1 cellular context compared by ENCODE assay signal in genomic region chr2:46810195-46810594, GRCh38.
TF ChIP-seq lines count a peak whose summit lies in the region.

No MANE protein-coding gene starts in this region.

TF ChIP-seq in SK-N-SH treated with all-trans-retinoic acid at 6 μM for 48 hours, 23 proteins besides CTCF, POLR2A, EP300 and RAD21 (continued from another document):
- TF ChIP-seq, protein P1, sequence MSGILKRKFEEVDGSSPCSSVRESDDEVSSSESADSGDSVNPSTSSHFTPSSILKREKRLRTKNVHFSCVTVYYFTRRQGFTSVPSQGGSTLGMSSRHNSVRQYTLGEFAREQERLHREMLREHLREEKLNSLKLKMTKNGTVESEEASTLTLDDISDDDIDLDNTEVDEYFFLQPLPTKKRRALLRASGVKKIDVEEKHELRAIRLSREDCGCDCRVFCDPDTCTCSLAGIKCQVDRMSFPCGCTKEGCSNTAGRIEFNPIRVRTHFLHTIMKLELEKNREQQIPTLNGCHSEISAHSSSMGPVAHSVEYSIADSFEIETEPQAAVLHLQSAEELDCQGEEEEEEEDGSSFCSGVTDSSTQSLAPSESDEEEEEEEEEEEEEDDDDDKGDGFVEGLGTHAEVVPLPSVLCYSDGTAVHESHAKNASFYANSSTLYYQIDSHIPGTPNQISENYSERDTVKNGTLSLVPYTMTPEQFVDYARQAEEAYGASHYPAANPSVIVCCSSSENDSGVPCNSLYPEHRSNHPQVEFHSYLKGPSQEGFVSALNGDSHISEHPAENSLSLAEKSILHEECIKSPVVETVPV (CRISPR knock-in tag; IDR thresholded peaks at IDR 0.05) = no peak
- no peak for TF ChIP-seq ZFP3 (CRISPR knock-in tag; IDR thresholded peaks at IDR 0.05)
- TF ChIP-seq PPARA (CRISPR knock-in tag; IDR thresholded peaks at IDR 0.05; ENCODE audit: borderline replicate concordance) = no peak
- no peak for TF ChIP-seq ZC3H10 (CRISPR knock-in tag; IDR thresholded peaks at IDR 0.05)
- TF ChIP-seq, protein P2, sequence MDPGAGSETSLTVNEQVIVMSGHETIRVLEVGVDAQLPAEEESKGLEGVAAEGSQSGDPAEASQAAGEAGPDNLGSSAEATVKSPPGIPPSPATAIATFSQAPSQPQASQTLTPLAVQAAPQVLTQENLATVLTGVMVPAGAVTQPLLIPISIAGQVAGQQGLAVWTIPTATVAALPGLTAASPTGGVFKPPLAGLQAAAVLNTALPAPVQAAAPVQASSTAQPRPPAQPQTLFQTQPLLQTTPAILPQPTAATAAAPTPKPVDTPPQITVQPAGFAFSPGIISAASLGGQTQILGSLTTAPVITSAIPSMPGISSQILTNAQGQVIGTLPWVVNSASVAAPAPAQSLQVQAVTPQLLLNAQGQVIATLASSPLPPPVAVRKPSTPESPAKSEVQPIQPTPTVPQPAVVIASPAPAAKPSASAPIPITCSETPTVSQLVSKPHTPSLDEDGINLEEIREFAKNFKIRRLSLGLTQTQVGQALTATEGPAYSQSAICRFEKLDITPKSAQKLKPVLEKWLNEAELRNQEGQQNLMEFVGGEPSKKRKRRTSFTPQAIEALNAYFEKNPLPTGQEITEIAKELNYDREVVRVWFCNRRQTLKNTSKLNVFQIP (CRISPR knock-in tag; IDR thresholded peaks at IDR 0.05; ENCODE audit: borderline replicate concordance, low read depth) = no peak
- no peak for TF ChIP-seq BACH2 (CRISPR knock-in tag; IDR thresholded peaks at IDR 0.05; ENCODE audit: borderline replicate concordance)
- no peak for TF ChIP-seq ZNF70 (CRISPR knock-in tag; IDR thresholded peaks at IDR 0.05)
- no peak for TF ChIP-seq GLIS3 (CRISPR knock-in tag; IDR thresholded peaks at IDR 0.05)
- TF ChIP-seq ARNTL (CRISPR knock-in tag; IDR thresholded peaks at IDR 0.05; ENCODE audit: borderline replicate concordance, low read depth) = no peak
- TF ChIP-seq ZFP30 (CRISPR knock-in tag; IDR thresholded peaks at IDR 0.05) = no peak
- TF ChIP-seq PATZ1 (CRISPR knock-in tag; IDR thresholded peaks at IDR 0.05; ENCODE audit: borderline replicate concordance) = no peak
- no peak for TF ChIP-seq ZNF565 (CRISPR knock-in tag; conservative IDR thresholded peaks at IDR 0.05; ENCODE audit: low read depth)
- no peak for TF ChIP-seq RARB (CRISPR knock-in tag; IDR thresholded peaks at IDR 0.05)
- no peak for TF ChIP-seq TSHZ2 (CRISPR knock-in tag; IDR thresholded peaks at IDR 0.05)
- no peak for TF ChIP-seq SNAI2 (CRISPR knock-in tag; IDR thresholded peaks at IDR 0.05)
